ENCODE assay signal across 11 cellular contexts in genomic region chr4:21888195-21888976, GRCh38.
A peak's percentile ranks its signal among the peaks of the same experiment; 100 is the strongest.
DNase-seq lines count a peak whose midpoint lies in the region; ATAC-seq and TF ChIP-seq lines count a peak whose summit lies in the region.
"Had no signal": no experiment of that assay in that cellular context is flagged by ENCODE, and none has a peak within 500 bp of the region (broad histone marks: within the 10 kb centered on the region; RNA-seq: fewer than 3 reads in every experiment).

No MANE protein-coding gene starts in this region.

- H3K36me3 ChIP-seq in prostate gland = no peaks in the 10 kb centered on the region
- H3K36me3 ChIP-seq: thoracic aorta had no signal

- H3K27ac ChIP-seq in prostate gland = no peak overlapping the region
- H3K27ac ChIP-seq: thoracic aorta had no signal

- H3K9me3 ChIP-seq in prostate gland = no peaks in the 10 kb centered on the region
- H3K9me3 ChIP-seq: thoracic aorta had no signal

- no peak for TF ChIP-seq POLR2A in prostate gland (IDR thresholded peaks at IDR 0.05)

- intact Hi-C loops in prostate gland (cut with DNase I) = no loop called here

- TF ChIP-seq CTCF in prostate gland (IDR thresholded peaks at IDR 0.05) = no peak

- H3K4me3 ChIP-seq in prostate gland = no peak overlapping the region
- H3K4me3 ChIP-seq: thoracic aorta had no signal

- H3K4me1 ChIP-seq in prostate gland (replicated peaks) = no peaks in the 10 kb centered on the region

- DNase-seq in A172 (ENCODE audit: low spot score) = peak; percentile 84
- peak; percentile 81 for DNase-seq in dedifferentiated amniotic fluid mesenchymal stem cell (ENCODE audit: extremely low spot score)
- DNase-seq in Kasumi-1 (lab: John Stamatoyannopoulos, UW) = no peak
- no peak for DNase-seq in NCI-H2171 (lab: John Stamatoyannopoulos, UW)
- DNase-seq in prostate gland (ENCODE audit: low spot score) = no peak
- DNase-seq in activated CD4-positive, CD25-positive, alpha-beta regulatory T cell treated with anti-CD3 and anti-CD28 coated beads, Interleukin-2, amount 50 U/mL, for 72 hours = no peak
- DNase-seq: COR-L47; NK-92 treated with Interleukin-12 subunit alpha and Interleukin-12 subunit beta, amount 100 ng/mL, for 24 hours had no signal

- H3K27me3 ChIP-seq in prostate gland (replicated peaks; ENCODE audit: insufficient read depth) = no peaks in the 10 kb centered on the region

- ATAC-seq in GM19467 (IDR thresholded peaks at IDR 0.05; ENCODE audit: unreplicated experiment) = peak; percentile 55
- peak; percentile 71 for ATAC-seq in HG03575 (IDR thresholded peaks at IDR 0.05; ENCODE audit: extremely low read depth, insufficient number of reproducible peaks, low FRiP score, unreplicated experiment)

- WGBS in prostate gland = 57% methylated on average over 3 of the region's 3 CpGs

Comparison
In these comparisons a context has a peak if more than half of its experiments do, and no peak if none do; other contexts are left out.
1. DNase-seq: peak in A172 (single experiment) and dedifferentiated amniotic fluid mesenchymal stem cell (single experiment); none in Kasumi-1 (0 of 2), NCI-H2171 (single experiment), prostate gland (single experiment) and activated CD4-positive, CD25-positive, alpha-beta regulatory T cell treated with anti-CD3 and anti-CD28 coated beads, Interleukin-2, amount 50 U/mL, for 72 hours (single experiment).